Comparison of ENCODE assay signal across 10 cellular contexts in genomic region chr3:105806361-105806760, GRCh38.
DNase-seq lines count a peak whose midpoint lies in the region; ATAC-seq, FAIRE-seq and TF ChIP-seq lines count a peak whose summit lies in the region.
"Had no signal": no experiment of that assay in that cellular context is flagged by ENCODE, and none has a peak within 500 bp of the region (broad histone marks: within the 10 kb centered on the region; RNA-seq: fewer than 3 reads in every experiment).

No MANE protein-coding gene starts in this region.

- ATAC-seq in GM19035 (IDR thresholded peaks at IDR 0.05; ENCODE audit: unreplicated experiment) (no peak), GM19467 (IDR thresholded peaks at IDR 0.05; ENCODE audit: unreplicated experiment) (no peak)
- ATAC-seq: left colon had no signal

- H3K9ac ChIP-seq in Karpas-422 (ENCODE audit: low read length) = no peak overlapping the region
- H3K9ac ChIP-seq in liver (ENCODE audit: low read depth in 1 of 2, low read length in 2 of 2) = no peak overlapping the region

- DNase-seq in ELR (ENCODE audit: low read depth) = peak; percentile 82
- DNase-seq in Karpas-422 = peak; percentile 50
- no peak for DNase-seq in activated T-helper 2 cell treated with anti-CD3 and anti-CD28 coated beads, Interferon-gamma antibody, Interleukin-2, Interleukin-4, amounts not matched to agents 10 μg/mL and 5 μg/mL and 100 μg/mL, durations not matched to agents 14 hours and 24 hours and 36 hours (ENCODE audit: low spot score)
- no peak for DNase-seq in D721Med (ENCODE audit: insufficient read length, low spot score)
- no peak for DNase-seq in cortex of kidney (lab: John Stamatoyannopoulos, UW)
- DNase-seq: left colon had no signal

- H3K9me3 Mint-ChIP-seq in activated T-helper 2 cell treated with anti-CD3 and anti-CD28 coated beads, Interferon-gamma antibody, Interleukin-2, Interleukin-4, amounts not matched to agents 10 μg/mL and 5 μg/mL and 100 μg/mL, durations not matched to agents 14 hours and 24 hours and 36 hours = no peaks in the 10 kb centered on the region

- H3K36me3 Mint-ChIP-seq in activated T-helper 2 cell treated with anti-CD3 and anti-CD28 coated beads, Interferon-gamma antibody, Interleukin-2, Interleukin-4, amounts not matched to agents 10 μg/mL and 5 μg/mL and 100 μg/mL, durations not matched to agents 14 hours and 24 hours and 36 hours (ENCODE audit: low read depth) = peaks cover 55% of the 10 kb centered on the region

- H3K4me2 ChIP-seq in Karpas-422 (ENCODE audit: low read depth, low read length, poor library complexity, severe bottlenecking) = no peak overlapping the region

- H3K27ac ChIP-seq in Karpas-422 (ENCODE audit: low read length) = peak overlapping the region; percentile 96
- no peak overlapping the region for H3K27ac ChIP-seq in liver (ENCODE audit: low read depth in 1 of 2, low read length in 2 of 2)
- H3K27ac ChIP-seq: VCaP had no signal

- TF ChIP-seq CTCF in liver (IDR thresholded peaks at IDR 0.05; ENCODE audit: low read depth, low read length, missing input control) (no peak), D721Med (IDR thresholded peaks at IDR 0.05; ENCODE audit: insufficient read depth, missing control alignments) (no peak)

- no peaks in the 10 kb centered on the region for H4K20me1 ChIP-seq in Karpas-422 (ENCODE audit: insufficient read depth, low read depth, low read length)

- peaks cover 93% of the 10 kb centered on the region for H3K4me1 ChIP-seq in Karpas-422 (ENCODE audit: low read length)
- H3K4me1 ChIP-seq in liver (ENCODE audit: control insufficient read depth in 4 of 4, insufficient read depth in 4 of 4, low read length in 3 of 4) = peaks cover 1 to 18% (median 5%) of the 10 kb centered on the region in 4 donors

- no peaks in the 10 kb centered on the region for H3K27me3 Mint-ChIP-seq in activated T-helper 2 cell treated with anti-CD3 and anti-CD28 coated beads, Interferon-gamma antibody, Interleukin-2, Interleukin-4, amounts not matched to agents 10 μg/mL and 5 μg/mL and 100 μg/mL, durations not matched to agents 14 hours and 24 hours and 36 hours (ENCODE audit: low read depth)

- peak overlapping the region; percentile 68 for H3K27ac Mint-ChIP-seq in activated T-helper 2 cell treated with anti-CD3 and anti-CD28 coated beads, Interferon-gamma antibody, Interleukin-2, Interleukin-4, amounts not matched to agents 10 μg/mL and 5 μg/mL and 100 μg/mL, durations not matched to agents 14 hours and 24 hours and 36 hours

- H3K36me3 ChIP-seq in Karpas-422 (ENCODE audit: insufficient read depth, low read length) (0 out of 2 replicates have a peak, but pooled peaks cover 3% of the 10 kb centered on the region), liver (ENCODE audit: control insufficient read depth in 4 of 4, insufficient read depth in 3 of 4, low read depth in 1 of 4, low read length in 3 of 4) (no peaks in the 10 kb centered on the region)

- peaks cover 66% of the 10 kb centered on the region for H3K4me1 Mint-ChIP-seq in activated T-helper 2 cell treated with anti-CD3 and anti-CD28 coated beads, Interferon-gamma antibody, Interleukin-2, Interleukin-4, amounts not matched to agents 10 μg/mL and 5 μg/mL and 100 μg/mL, durations not matched to agents 14 hours and 24 hours and 36 hours (ENCODE audit: low read depth)

- no peaks in the 10 kb centered on the region for H3K9me2 ChIP-seq in Karpas-422 (replicated peaks; ENCODE audit: insufficient read depth, low read length)

- no peak overlapping the region for H2AFZ ChIP-seq in Karpas-422 (ENCODE audit: low read length)

- FAIRE-seq in D721Med (lab: Jason Lieb, UNC) = no peak

- peaks cover 86% of the 10 kb centered on the region for H3K79me2 ChIP-seq in Karpas-422 (ENCODE audit: low read length)

- no peak for TF ChIP-seq RAD21 in liver (IDR thresholded peaks at IDR 0.05)

- no peak overlapping the region for H3K4me3 ChIP-seq in Karpas-422 (ENCODE audit: low read length)
- H3K4me3 ChIP-seq in liver (ENCODE audit: low read depth in 1 of 3, low read length in 3 of 3) = no peak overlapping the region

- H3K4me3 Mint-ChIP-seq in activated T-helper 2 cell treated with anti-CD3 and anti-CD28 coated beads, Interferon-gamma antibody, Interleukin-2, Interleukin-4, amounts not matched to agents 10 μg/mL and 5 μg/mL and 100 μg/mL, durations not matched to agents 14 hours and 24 hours and 36 hours (ENCODE audit: low read depth) = no peak overlapping the region

- intact Hi-C loops in activated T-helper 2 cell treated with anti-CD3 and anti-CD28 coated beads, Interferon-gamma antibody, Interleukin-2, Interleukin-4, amounts not matched to agents 10 μg/mL and 5 μg/mL and 100 μg/mL, durations not matched to agents 14 hours and 24 hours and 36 hours (cut with micrococcal nuclease) = loop anchor here (1.0 to 5.0 kb wide), 6 partner anchors 8 to 206 kb away; no protein-coding TSS in a partner anchor

- no peaks in the 10 kb centered on the region for H3K27me3 ChIP-seq in Karpas-422 (ENCODE audit: low read length)
- no peaks in the 10 kb centered on the region for H3K27me3 ChIP-seq in liver (ENCODE audit: control insufficient read depth in 4 of 4, insufficient read depth in 4 of 4, low read length in 3 of 4)

- H3K9me3 ChIP-seq in Karpas-422 (ENCODE audit: low read length) (no peaks in the 10 kb centered on the region), liver (ENCODE audit: control insufficient read depth in 4 of 4, low read length in 3 of 4) (no peaks in the 10 kb centered on the region)

TF ChIP-seq in liver, 16 proteins besides CTCF, POLR2A, EP300 and RAD21:
- peak; percentile 85 to 87 for TF ChIP-seq JUND (IDR thresholded peaks at IDR 0.05)
- TF ChIP-seq YY1 (IDR thresholded peaks at IDR 0.05) = no peak
- no peak for TF ChIP-seq GABPA (IDR thresholded peaks at IDR 0.05 in 1 of 2, conservative IDR thresholded peaks at IDR 0.05 in 1 of 2)
- peak in 1 of 2 donors; percentile 39 for TF ChIP-seq HNF4A (conservative IDR thresholded peaks at IDR 0.05)
- TF ChIP-seq HNF4G (IDR thresholded peaks at IDR 0.05) = no peak
- TF ChIP-seq SP1 (IDR thresholded peaks at IDR 0.05) = no peak
- no peak for TF ChIP-seq NR2F2 (IDR thresholded peaks at IDR 0.05)
- no peak for TF ChIP-seq TAF1 (conservative IDR thresholded peaks at IDR 0.05)
- TF ChIP-seq MAX (IDR thresholded peaks at IDR 0.05) = peak; percentile 14
- no peak for TF ChIP-seq FOXA2 (IDR thresholded peaks at IDR 0.05)
- TF ChIP-seq REST (IDR thresholded peaks at IDR 0.05) = no peak
- peak in 1 of 2 donors; percentile 26 for TF ChIP-seq RXRA (IDR thresholded peaks at IDR 0.05)
- TF ChIP-seq EGR1 (IDR thresholded peaks at IDR 0.05; ENCODE audit: low read depth in 2 of 2) = no peak
- TF ChIP-seq ATF3 (IDR thresholded peaks at IDR 0.05) = peak; percentile 26
TF ChIP-seq in liver: peak in this region for 5.

Comparison
In these comparisons a context has a peak if more than half of its experiments do, and no peak if none do; other contexts are left out.
1. DNase-seq: peak in ELR (single experiment) and Karpas-422 (single experiment); none in activated T-helper 2 cell treated with anti-CD3 and anti-CD28 coated beads, Interferon-gamma antibody, Interleukin-2, Interleukin-4, amounts not matched to agents 10 μg/mL and 5 μg/mL and 100 μg/mL, durations not matched to agents 14 hours and 24 hours and 36 hours (single experiment), D721Med (single experiment) and cortex of kidney (single experiment).